Comparison of ENCODE assay signal across 2 cellular contexts in genomic region chr7:129610709-129611245, GRCh38.
TF ChIP-seq lines count a peak whose summit lies in the region.

No MANE protein-coding gene starts in this region.

TF ChIP-seq in SK-N-SH, 30 proteins besides CTCF, POLR2A, EP300 and RAD21 (continued from another document):
- no peak for TF ChIP-seq RXRA (IDR thresholded peaks at IDR 0.05; ENCODE audit: borderline replicate concordance, low read depth)
- TF ChIP-seq FOSL2 (IDR thresholded peaks at IDR 0.05; ENCODE audit: borderline replicate concordance, low read depth): no peak

TF ChIP-seq in SK-N-SH treated with all-trans-retinoic acid at 6 μM for 48 hours, 23 proteins besides CTCF, POLR2A, EP300 and RAD21 (continued from another document):
- TF ChIP-seq POU6F1 (CRISPR knock-in tag; IDR thresholded peaks at IDR 0.05; ENCODE audit: borderline replicate concordance, low read depth): no peak
- no peak for TF ChIP-seq CSDC2 (CRISPR knock-in tag; IDR thresholded peaks at IDR 0.05)
- no peak for TF ChIP-seq CREB5 (CRISPR knock-in tag; IDR thresholded peaks at IDR 0.05; ENCODE audit: low read depth)
- TF ChIP-seq PATZ1 (CRISPR knock-in tag; IDR thresholded peaks at IDR 0.05; ENCODE audit: borderline replicate concordance): no peak
- TF ChIP-seq ISL1 (CRISPR knock-in tag; IDR thresholded peaks at IDR 0.05): no peak
- TF ChIP-seq SNAI2 (CRISPR knock-in tag; IDR thresholded peaks at IDR 0.05): no peak
- no peak for TF ChIP-seq ZFP30 (CRISPR knock-in tag; IDR thresholded peaks at IDR 0.05)
- TF ChIP-seq RARB (CRISPR knock-in tag; IDR thresholded peaks at IDR 0.05): no peak
